ENCODE assay signal across 18 cellular contexts in genomic region chr7:149524399-149524798, GRCh38.
"Had no signal": no experiment of that assay in that cellular context is flagged by ENCODE, and none has a peak within 500 bp of the region (broad histone marks: within the 10 kb centered on the region; RNA-seq: fewer than 3 reads in every experiment).

No MANE protein-coding gene starts in this region.

- DNase-seq: activated CD4-positive, alpha-beta T cell treated with anti-CD3 and anti-CD28 coated beads for 1 hour; activated CD4-positive, alpha-beta T cell treated with anti-CD3 and anti-CD28 coated beads, Interleukin-2, amount 50 U/mL, for 1 hour; activated CD8-positive, alpha-beta T cell treated with anti-CD3 and anti-CD28 coated beads, Interleukin-2, amount 10 ng/mL, durations not matched to agents 7 days and 5 days; activated gamma-delta T cell; brain microvascular endothelial cell; dorsolateral prefrontal cortex; effector memory CD8-positive, alpha-beta T cell; foreskin fibroblast; left lung; naive thymus-derived CD8-positive, alpha-beta T cell; posterior cingulate gyrus; small intestine; stimulated activated CD4-positive, alpha-beta T cell treated with anti-CD3 and anti-CD28 coated beads, Interleukin-15, amount 100 ng/mL, for 24 hours; stimulated activated naive B cell treated with anti-CD40 and anti-IgM and Interleukin-4, amounts not matched to agents 10 μg/mL and 1 μg/mL and 100 μg/mL, for 72 hours; T-helper 9 cell; testis; trophoblast cell; uterus had no signal
